ENCODE assay signal across 1 cellular context in the genomic region with DNA sequence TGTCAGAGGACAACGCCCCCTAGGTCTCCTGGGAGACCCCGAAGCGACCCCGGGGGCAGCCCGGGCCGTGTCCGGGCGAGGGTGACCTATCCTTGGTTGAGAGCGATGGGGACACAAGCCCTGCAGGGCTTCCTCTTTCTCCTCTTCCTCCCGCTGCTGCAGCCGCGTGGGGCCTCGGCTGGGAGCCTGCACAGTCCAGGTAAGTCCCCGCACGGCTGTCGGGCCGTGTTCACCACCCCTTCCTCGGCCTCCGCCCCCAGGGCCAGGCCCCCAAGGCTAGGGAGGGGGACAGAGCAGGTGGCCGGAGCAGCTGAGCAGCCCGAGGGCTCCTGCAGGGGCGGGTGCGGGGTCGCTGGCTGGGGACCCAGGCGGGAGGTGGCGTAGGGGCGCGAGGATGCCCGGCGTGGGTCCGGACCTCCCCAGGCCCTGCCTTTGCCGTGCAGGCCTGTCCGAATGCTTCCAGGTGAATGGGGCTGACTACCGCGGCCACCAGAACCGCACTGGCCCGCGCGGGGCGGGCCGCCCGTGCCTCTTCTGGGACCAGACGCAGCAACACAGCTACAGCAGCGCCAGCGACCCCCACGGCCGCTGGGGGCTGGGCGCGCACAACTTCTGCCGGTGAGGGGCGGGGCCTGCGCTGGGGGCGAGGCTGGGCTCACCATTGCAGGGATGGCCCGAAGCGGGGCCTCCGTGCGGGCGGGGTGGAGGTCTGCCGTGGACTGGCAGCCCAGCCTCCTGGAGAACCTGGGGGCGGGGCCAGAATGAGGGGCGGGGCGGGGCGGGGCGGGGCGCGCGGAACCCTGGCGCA.
TF ChIP-seq lines count a peak whose summit lies in the region.

No MANE protein-coding gene starts in this region.

TF ChIP-seq in IMR-90, 13 proteins besides CTCF, POLR2A, EP300 and RAD21:
- TF ChIP-seq FOS (IDR thresholded peaks at IDR 0.05; ENCODE audit: low read depth, low read length), result no peak
